ENCODE assay signal across 1 cellular context in genomic region chr21:34537838-34538237, GRCh38.
TF ChIP-seq lines count a peak whose summit lies in the region.

No MANE protein-coding gene starts in this region.

TF ChIP-seq in SK-N-SH, 30 proteins besides CTCF, POLR2A, EP300 and RAD21 (continued from another document):
- TF ChIP-seq PBX3 (IDR thresholded peaks at IDR 0.05) = 0 out of 2 replicates have a peak, but pooled peaks have one; percentile 30
TF ChIP-seq in SK-N-SH: peak in this region for 2.
